23 cellular contexts compared by ENCODE assay signal in genomic region chr10:78464118-78464855, GRCh38.
"Had no signal": no experiment of that assay in that cellular context is flagged by ENCODE, and none has a peak within 500 bp of the region (broad histone marks: within the 10 kb centered on the region; RNA-seq: fewer than 3 reads in every experiment).

No MANE protein-coding gene starts in this region.

- ATAC-seq: activated T-cell treated with anti-CD3 and anti-CD28 coated beads, Interleukin-2, amount 50 U/mL, for 4 hours; esophagus mucosa; gastrocnemius medialis; heart left ventricle; psoas muscle; SK-N-SH treated with all-trans-retinoic acid at 6 μM for 48 hours had no signal

- H3K9me3 ChIP-seq: gastrocnemius medialis, heart left ventricle, left ventricle myocardium inferior, psoas muscle, thoracic aorta had no signal

- DNase-seq: activated CD4-positive, alpha-beta memory T cell treated with anti-CD3 and anti-CD28 coated beads, Interleukin-2, amount 10 ng/mL, durations not matched to agents 7 days and 5 days; activated CD4-positive, alpha-beta T cell treated with anti-CD3 and anti-CD28 coated beads for 48 hours; activated CD4-positive, CD25-positive, alpha-beta regulatory T cell; activated CD8-positive, alpha-beta memory T cell treated with anti-CD3 and anti-CD28 coated beads, Interleukin-2, amount 50 U/mL, for 4 hours; activated naive CD4-positive, alpha-beta T cell treated with anti-CD3 and anti-CD28 coated beads, Interleukin-2, amount 50 U/mL, for 16 hours; activated T-cell treated with anti-CD3 and anti-CD28 coated beads, Interleukin-2, amount 50 U/mL, for 4 hours; cerebellar nuclear complex; effector CD4-positive, alpha-beta T cell; gastrocnemius medialis; heart left ventricle; left ventricle myocardium inferior; natural killer cell; psoas muscle; small intestine; stimulated activated CD4-positive, alpha-beta T cell treated with anti-CD3 and anti-CD28 coated beads, Interleukin-15, amount 100 ng/mL, for 24 hours; stimulated activated CD4-positive, alpha-beta T cell treated with anti-CD3 and anti-CD28 coated beads, Interleukin-2, amount 100 ng/mL, for 48 hours; T-cell had no signal

- H3K4me3 Mint-ChIP-seq: activated CD4-positive, alpha-beta memory T cell treated with anti-CD3 and anti-CD28 coated beads, Interleukin-2, amount 10 ng/mL, durations not matched to agents 7 days and 5 days; activated T-cell treated with anti-CD3 and anti-CD28 coated beads, Interleukin-2, amount 50 U/mL, for 4 hours; natural killer cell; T-cell had no signal

- H3K4me1 ChIP-seq: gastrocnemius medialis, heart left ventricle, left ventricle myocardium inferior, psoas muscle had no signal

- H3K4me3 ChIP-seq: gastrocnemius medialis, heart left ventricle, left ventricle myocardium inferior, psoas muscle, thoracic aorta had no signal

- FAIRE-seq: astrocyte, bronchial epithelial cell, small intestine, urothelium cell line had no signal

- H3K27ac ChIP-seq: gastrocnemius medialis, heart left ventricle, left ventricle myocardium inferior, psoas muscle, thoracic aorta had no signal

- H3K36me3 ChIP-seq: gastrocnemius medialis, heart left ventricle, left ventricle myocardium inferior, thoracic aorta had no signal

- H3K27ac Mint-ChIP-seq: activated CD4-positive, alpha-beta memory T cell treated with anti-CD3 and anti-CD28 coated beads, Interleukin-2, amount 10 ng/mL, durations not matched to agents 7 days and 5 days; natural killer cell; T-cell had no signal

- H3K9me3 Mint-ChIP-seq: activated CD4-positive, alpha-beta memory T cell treated with anti-CD3 and anti-CD28 coated beads, Interleukin-2, amount 10 ng/mL, durations not matched to agents 7 days and 5 days; activated T-cell treated with anti-CD3 and anti-CD28 coated beads, Interleukin-2, amount 50 U/mL, for 4 hours; natural killer cell had no signal

- H3K4me1 Mint-ChIP-seq: activated CD4-positive, alpha-beta memory T cell treated with anti-CD3 and anti-CD28 coated beads, Interleukin-2, amount 10 ng/mL, durations not matched to agents 7 days and 5 days; natural killer cell; T-cell had no signal

- H3K36me3 Mint-ChIP-seq: natural killer cell, T-cell had no signal

- H3K27me3 ChIP-seq: gastrocnemius medialis, heart left ventricle had no signal

- H3K27me3 Mint-ChIP-seq: activated CD4-positive, alpha-beta memory T cell treated with anti-CD3 and anti-CD28 coated beads, Interleukin-2, amount 10 ng/mL, durations not matched to agents 7 days and 5 days had no signal
